1 cellular context compared by ENCODE assay signal in the genomic region with DNA sequence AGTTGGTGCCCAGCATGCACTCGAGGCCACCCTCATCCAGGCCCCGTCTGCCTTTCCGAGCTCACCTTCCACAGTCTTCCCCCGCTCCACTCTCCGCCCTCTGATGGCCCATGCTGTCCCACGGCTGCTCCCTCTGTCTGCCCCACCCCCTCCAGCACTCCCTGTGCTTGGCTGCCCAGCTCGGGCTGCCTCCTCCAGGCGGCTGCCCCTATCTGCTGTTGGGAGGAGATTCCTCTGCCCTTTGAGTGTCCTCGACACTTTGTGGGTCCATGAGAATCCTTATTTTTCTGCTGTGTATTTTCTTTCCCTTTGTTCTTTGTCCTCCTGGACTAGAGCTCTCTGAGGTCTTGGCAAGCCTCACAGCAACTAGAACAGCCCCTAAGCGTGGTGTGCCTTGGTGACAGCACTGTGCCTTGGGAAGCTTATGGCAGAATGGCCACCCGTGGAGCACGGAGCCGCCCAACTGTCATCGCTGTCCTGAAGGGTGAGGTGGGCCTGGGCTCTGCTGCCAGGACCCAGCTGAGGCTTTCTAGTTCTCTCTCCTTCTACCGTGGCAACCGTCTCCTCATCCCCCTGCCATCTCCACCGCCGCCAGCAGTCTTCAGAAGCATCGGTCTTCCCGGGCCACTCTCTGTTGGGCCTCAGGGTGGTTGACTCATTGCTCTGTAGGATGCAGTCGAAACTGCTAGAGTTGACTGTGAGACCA.
TF ChIP-seq lines count a peak whose summit lies in the region.

No MANE protein-coding gene starts in this region.

TF ChIP-seq in H1, 55 proteins besides CTCF, POLR2A, EP300 and RAD21:
- TF ChIP-seq POLR2AphosphoS5 (IDR thresholded peaks at IDR 0.05; ENCODE audit: low read depth, low read length): 0 out of 2 replicates have a peak, but pooled peaks have one; percentile 11
- TF ChIP-seq RBBP5 (IDR thresholded peaks at IDR 0.05; ENCODE audit: borderline replicate concordance, low read depth, low read length): no peak
